Comparison of ENCODE assay signal across 8 cellular contexts in genomic region chr1:84103197-84103992, GRCh38.
DNase-seq lines count a peak whose midpoint lies in the region; ATAC-seq lines count a peak whose summit lies in the region.

No MANE protein-coding gene starts in this region.

- H3K27ac Mint-ChIP-seq in effector memory CD8-positive, alpha-beta T cell: peak overlapping the region in 1 of 2 donors; percentile 15

- H3K9me3 Mint-ChIP-seq in effector memory CD8-positive, alpha-beta T cell: peaks cover 0 to 3% of the 10 kb centered on the region in 2 donors

- H3K27me3 Mint-ChIP-seq in effector memory CD8-positive, alpha-beta T cell: no peaks in the 10 kb centered on the region

- H3K4me3 Mint-ChIP-seq in effector memory CD8-positive, alpha-beta T cell: no peak overlapping the region

- DNase-seq in AG20443 (ENCODE audit: low spot score) (peak; percentile 80), NOMO-1 treated with dmso at 0.1 percent for 144 hours (lab: John Stamatoyannopoulos, UW; ENCODE audit: unreplicated experiment) (peak; percentile 7), midbrain (lab: John Stamatoyannopoulos, UW) (peak; percentile 77), HuH-7 (ENCODE audit: low spot score) (no peak), NAMALWA (ENCODE audit: low spot score) (no peak)
- no peak for DNase-seq in effector memory CD8-positive, alpha-beta T cell

- ATAC-seq in GM18867 (IDR thresholded peaks at IDR 0.05; ENCODE audit: unreplicated experiment): peak; percentile 75
- ATAC-seq in HG03139 (IDR thresholded peaks at IDR 0.05; ENCODE audit: unreplicated experiment): peak; percentile 79
- peak; percentile 52 for ATAC-seq in effector memory CD8-positive, alpha-beta T cell (replicated peaks)

- no peaks in the 10 kb centered on the region for H3K36me3 Mint-ChIP-seq in effector memory CD8-positive, alpha-beta T cell (ENCODE audit: insufficient read depth)

- peaks cover 0 to 5% of the 10 kb centered on the region in 2 donors for H3K4me1 Mint-ChIP-seq in effector memory CD8-positive, alpha-beta T cell (ENCODE audit: low read depth in 2 of 2)

Comparison
In these comparisons a context has a peak if more than half of its experiments do, and no peak if none do; other contexts are left out.
1. DNase-seq: peak in AG20443 (single experiment), NOMO-1 treated with dmso at 0.1 percent for 144 hours (single experiment) and midbrain (single experiment); none in effector memory CD8-positive, alpha-beta T cell (0 of 3), HuH-7 (single experiment) and NAMALWA (single experiment).
2. Peak in every context shown above with its lines, with median percentiles within 50 percentile points of each other: ATAC-seq.